24 cellular contexts compared by ENCODE assay signal in the genomic region with DNA sequence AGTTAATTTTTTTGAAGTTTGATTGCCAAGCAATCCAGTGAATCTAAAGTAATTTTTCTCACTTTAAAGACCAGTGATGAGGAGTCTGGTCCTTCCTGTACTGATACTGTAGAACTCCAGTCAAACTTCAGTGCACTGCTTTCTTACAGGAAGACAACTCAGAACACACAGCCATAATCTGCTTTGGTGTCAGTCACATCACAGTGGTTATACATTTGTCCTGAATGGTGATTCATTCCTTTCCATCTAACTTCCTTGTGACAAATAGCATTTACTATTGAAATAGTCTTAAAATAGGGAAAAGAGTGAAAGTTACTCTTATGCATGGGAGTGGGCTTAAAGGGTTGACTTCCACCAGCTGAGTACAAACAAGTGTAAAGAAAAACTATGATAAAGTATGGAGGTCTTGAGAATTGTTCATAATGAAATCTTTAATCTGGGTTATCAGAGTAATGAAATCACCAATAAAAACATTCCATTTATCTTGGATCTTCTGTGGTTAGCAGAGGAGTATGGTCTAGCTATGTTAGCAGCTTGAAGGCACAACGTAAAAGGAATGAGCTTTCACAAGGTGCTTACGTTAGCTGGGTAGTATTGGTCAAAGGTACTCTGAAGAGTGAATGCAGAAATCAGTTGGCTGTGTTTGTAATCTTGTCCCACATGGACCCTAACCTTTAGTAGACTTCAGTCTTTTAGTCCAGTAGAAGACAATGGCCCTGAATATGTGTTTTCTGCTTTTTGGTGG. TPM values are rescaled to one million over a fixed set of nuclear protein-coding genes. Genes with fewer than 3 reads are reported as not detected.
DNase-seq lines count a peak whose midpoint lies in the region; ATAC-seq and TF ChIP-seq lines count a peak whose summit lies in the region.
"Had no signal": no experiment of that assay in that cellular context is flagged by ENCODE, and none has a peak within 500 bp of the region (broad histone marks: within the 10 kb centered on the region; RNA-seq: fewer than 3 reads in every experiment).

No MANE protein-coding gene starts in this region.

- peaks cover 45% of the 10 kb centered on the region for H3K4me1 ChIP-seq in CD4-positive, CD25-positive, alpha-beta regulatory T cell (ENCODE audit: control insufficient read depth, insufficient read depth, low read length, poor library complexity, severe bottlenecking)
- peaks cover 48% of the 10 kb centered on the region for H3K4me1 ChIP-seq in RWPE2 (ENCODE audit: insufficient read depth, poor library complexity, severe bottlenecking)
- H3K4me1 ChIP-seq in BE2C = no peaks in the 10 kb centered on the region
- H3K4me1 ChIP-seq: colonic mucosa had no signal

- H3K4me3 Mint-ChIP-seq in CD4-positive, CD25-positive, alpha-beta regulatory T cell = peak overlapping the region; percentile 11 to 53 (median 26)
- H3K4me3 Mint-ChIP-seq: CD8-positive, alpha-beta T cell had no signal

- TF ChIP-seq CTCF in RWPE2 (IDR thresholded peaks at IDR 0.05; ENCODE audit: poor library complexity, severe bottlenecking) (no peak), BE2C (IDR thresholded peaks at IDR 0.05; ENCODE audit: low read depth, low read length) (no peak)

- H3K27me3 ChIP-seq in CD4-positive, CD25-positive, alpha-beta regulatory T cell (ENCODE audit: control insufficient read depth, insufficient read depth, low read length) = no peaks in the 10 kb centered on the region
- H3K27me3 ChIP-seq in RWPE2 (ENCODE audit: insufficient read depth, poor library complexity, severe bottlenecking) (no peaks in the 10 kb centered on the region), BE2C (no peaks in the 10 kb centered on the region)
- H3K27me3 ChIP-seq: colonic mucosa, heart right ventricle, spleen, stomach had no signal

- H3K36me3 ChIP-seq in CD4-positive, CD25-positive, alpha-beta regulatory T cell (ENCODE audit: control insufficient read depth, insufficient read depth, low read length) = peaks cover 26% of the 10 kb centered on the region
- H3K36me3 ChIP-seq in RWPE2 (ENCODE audit: low read depth) (peaks cover 60% of the 10 kb centered on the region), BE2C (peaks cover 37% of the 10 kb centered on the region)

- H3K9me3 ChIP-seq in CD4-positive, CD25-positive, alpha-beta regulatory T cell (ENCODE audit: control insufficient read depth in 2 of 2, low read length in 2 of 2) = no peaks in the 10 kb centered on the region
- no peaks in the 10 kb centered on the region for H3K9me3 ChIP-seq in RWPE2 (ENCODE audit: severe bottlenecking)
- no peaks in the 10 kb centered on the region for H3K9me3 ChIP-seq in BE2C
- H3K9me3 ChIP-seq: colonic mucosa, heart right ventricle, mucosa of descending colon, spleen, stomach had no signal

- peak overlapping the region; percentile 11 for H3K27ac ChIP-seq in CD4-positive, CD25-positive, alpha-beta regulatory T cell (ENCODE audit: insufficient read depth, low read length, poor library complexity, severe bottlenecking)
- peak overlapping the region; percentile 96 for H3K27ac ChIP-seq in RWPE2 (ENCODE audit: poor library complexity, severe bottlenecking)
- H3K27ac ChIP-seq: colonic mucosa, heart right ventricle, RWPE1, spleen, stomach had no signal

- no peak for DNase-seq in CD4-positive, CD25-positive, alpha-beta regulatory T cell
- DNase-seq in EH (ENCODE audit: low read depth) (peak; percentile 29), RWPE2 (ENCODE audit: low spot score) (no peak), dermis blood vessel endothelial cell (peak; percentile 32), BE2C (no peak), mucosa of gallbladder (ENCODE audit: low spot score) (no peak), C1 segment of cervical spinal cord (lab: John Stamatoyannopoulos, UW) (no peak)
- DNase-seq in central memory CD4-positive, alpha-beta T cell = no peak
- DNase-seq: activated CD4-positive, alpha-beta T cell treated with anti-CD3 and anti-CD28 coated beads for 1 hour; activated CD8-positive, alpha-beta memory T cell treated with anti-CD3 and anti-CD28 coated beads, Interleukin-2, amount 50 U/mL, for 48 hours; activated gamma-delta T cell treated with Interleukin-2 at 50 U/mL for 16 hours; anterior cingulate cortex; CD8-positive, alpha-beta T cell; colonic mucosa; DMS79 treated with DMSO at 0.1 percent for 48 hours; heart right ventricle; left ventricle myocardium superior; mucosa of descending colon; NCI-H1105 treated with DMSO at 0.1 percent for 48 hours; spleen; stimulated activated CD4-positive, alpha-beta T cell treated with anti-CD3 and anti-CD28 coated beads, Interleukin-4, amount 100 ng/mL, for 4 hours; stomach; trophoblast cell had no signal

- H3K27ac Mint-ChIP-seq in CD4-positive, CD25-positive, alpha-beta regulatory T cell = peak overlapping the region; percentile 76 to 81 (median 79)

- ATAC-seq in CD4-positive, CD25-positive, alpha-beta regulatory T cell (ENCODE audit: low read depth in 2 of 2) = no peak
- no peak for ATAC-seq in RWPE2 (ENCODE audit: low read depth)
- ATAC-seq: CD8-positive, alpha-beta T cell; heart right ventricle; left ventricle myocardium superior; mucosa of descending colon had no signal

- H3K36me3 Mint-ChIP-seq in CD4-positive, CD25-positive, alpha-beta regulatory T cell = peaks cover 51% of the 10 kb centered on the region

- H3K4me3 ChIP-seq in CD4-positive, CD25-positive, alpha-beta regulatory T cell (ENCODE audit: low read depth, low read length) = peak overlapping the region; percentile 11
- H3K4me3 ChIP-seq in RWPE2 (ENCODE audit: severe bottlenecking) (no peak overlapping the region), BE2C (ENCODE audit: low read depth, low read length) (no peak overlapping the region)
- H3K4me3 ChIP-seq: colonic mucosa, heart right ventricle, mucosa of descending colon, spleen, stomach had no signal

- peaks cover 0 to 2% (median 0%) of the 10 kb centered on the region in 7 donors for H3K9me3 Mint-ChIP-seq in CD4-positive, CD25-positive, alpha-beta regulatory T cell
- H3K9me3 Mint-ChIP-seq: CD8-positive, alpha-beta T cell had no signal

- H3K4me1 Mint-ChIP-seq in CD4-positive, CD25-positive, alpha-beta regulatory T cell = peaks cover 50 to 78% (median 65%) of the 10 kb centered on the region in 4 donors

- H3K27me3 Mint-ChIP-seq in CD4-positive, CD25-positive, alpha-beta regulatory T cell = peaks cover 5% of the 10 kb centered on the region

RNA-seq across cellular contexts. Expression of a gene that starts 41.5 kb away (rescaled TPM):
- 149 TPM for total RNA-seq in CD4-positive, CD25-positive, alpha-beta regulatory T cell
- 10 to 100 TPM; 60.7 to 96.4 (median 66.9) TPM for polyA plus RNA-seq in CD4-positive, CD25-positive, alpha-beta regulatory T cell
- total RNA-seq in dermis blood vessel endothelial cell (55.7 and 67.2 TPM in 2 replicates), mucosa of gallbladder (42.5 TPM)
- polyA plus RNA-seq in BE2C (2012; ENCODE audit: insufficient read depth, insufficient read length, low read depth) = 2.7 TPM

Comparison
In these comparisons a context has a peak if more than half of its experiments do, and no peak if none do; other contexts are left out.
1. DNase-seq: peak in EH (single experiment) and dermis blood vessel endothelial cell (single experiment); none in CD4-positive, CD25-positive, alpha-beta regulatory T cell (0 of 3), RWPE2 (single experiment), BE2C (single experiment), mucosa of gallbladder (single experiment), central memory CD4-positive, alpha-beta T cell (single experiment) and C1 segment of cervical spinal cord (0 of 14).